16 cellular contexts compared by ENCODE assay signal in genomic region chr5:65261499-65261898, GRCh38.
DNase-seq lines count a peak whose midpoint lies in the region; ATAC-seq and TF ChIP-seq lines count a peak whose summit lies in the region.
"Had no signal": no experiment of that assay in that cellular context is flagged by ENCODE, and none has a peak within 500 bp of the region (broad histone marks: within the 10 kb centered on the region; RNA-seq: fewer than 3 reads in every experiment).

No MANE protein-coding gene starts in this region.

- H3K4me1 ChIP-seq in GM23338 (ENCODE audit: insufficient read depth) (peaks cover 49% of the 10 kb centered on the region), neural progenitor cell (peaks cover 12% of the 10 kb centered on the region)

- intact Hi-C loops in left colon (cut with DNase I, micrococcal nuclease), result no loop called here

- no peaks in the 10 kb centered on the region for H4K20me1 ChIP-seq in GM23338 (replicated peaks; ENCODE audit: insufficient read depth)
- H4K20me1 ChIP-seq in neural progenitor cell (ENCODE audit: low read depth), result no peaks in the 10 kb centered on the region

- H3K27me3 ChIP-seq in GM23338 (ENCODE audit: insufficient read depth) (no peaks in the 10 kb centered on the region), neural progenitor cell (no peaks in the 10 kb centered on the region)

- H3K4me2 ChIP-seq in GM23338 (peak overlapping the region; percentile 40; the same call in 1 of the 2 replicates), neural progenitor cell (no peak overlapping the region)

- H3K79me2 ChIP-seq in GM23338 (replicated peaks; ENCODE audit: insufficient read depth) (no peaks in the 10 kb centered on the region), neural progenitor cell (ENCODE audit: low read depth) (no peaks in the 10 kb centered on the region)

- H3F3A ChIP-seq in GM23338 (replicated peaks; ENCODE audit: low read depth) (no peaks in the 10 kb centered on the region), neural progenitor cell (ENCODE audit: low read depth) (no peaks in the 10 kb centered on the region)

- H3K9ac ChIP-seq in neural progenitor cell, result no peak overlapping the region

- ATAC-seq in GM23338 (no peak), left colon (no peak)
- ATAC-seq in stimulated activated memory B cell treated with anti-CD40 and anti-IgM and Interleukin-4, amounts not matched to agents 10 μg/mL and 1 μg/mL and 100 μg/mL, for 72 hours, result no peak
- no peak for ATAC-seq in effector memory CD8-positive, alpha-beta T cell (replicated peaks)
- ATAC-seq: HCT116 had no signal

- H3K4me3 ChIP-seq in GM23338 (no peak overlapping the region), neural progenitor cell (no peak overlapping the region)

- H3K9me3 ChIP-seq in neural progenitor cell (ENCODE audit: low read depth), result no peaks in the 10 kb centered on the region

- H3K36me3 Mint-ChIP-seq in GM23338 (ENCODE audit: low read depth), result no peaks in the 10 kb centered on the region; the same call in 2 of the 3 replicates
- peaks cover 19% of the 10 kb centered on the region for H3K36me3 Mint-ChIP-seq in chondrocyte (ENCODE audit: low read depth)
- no peaks in the 10 kb centered on the region for H3K36me3 Mint-ChIP-seq in neural progenitor cell
- peaks cover 23% of the 10 kb centered on the region for H3K36me3 Mint-ChIP-seq in stimulated activated memory B cell treated with anti-CD40 and anti-IgM and Interleukin-4, amounts not matched to agents 10 μg/mL and 1 μg/mL and 100 μg/mL, for 72 hours
- H3K36me3 Mint-ChIP-seq in effector memory CD8-positive, alpha-beta T cell (ENCODE audit: insufficient read depth), result no peaks in the 10 kb centered on the region

- H3K4me3 Mint-ChIP-seq in GM23338 (no peak overlapping the region), chondrocyte (ENCODE audit: unreplicated experiment) (no peak overlapping the region), neural progenitor cell (no peak overlapping the region)
- H3K4me3 Mint-ChIP-seq in stimulated activated memory B cell treated with anti-CD40 and anti-IgM and Interleukin-4, amounts not matched to agents 10 μg/mL and 1 μg/mL and 100 μg/mL, for 72 hours, result no peak overlapping the region
- no peak overlapping the region for H3K4me3 Mint-ChIP-seq in effector memory CD8-positive, alpha-beta T cell
- H3K4me3 Mint-ChIP-seq: B cell; CD4-positive, alpha-beta T cell; IgD-negative memory B cell had no signal

- peaks cover 45% of the 10 kb centered on the region for H3K4me1 Mint-ChIP-seq in GM23338
- peaks cover 31% of the 10 kb centered on the region for H3K4me1 Mint-ChIP-seq in chondrocyte (ENCODE audit: low read depth)
- peaks cover 15% of the 10 kb centered on the region for H3K4me1 Mint-ChIP-seq in neural progenitor cell
- no peaks in the 10 kb centered on the region for H3K4me1 Mint-ChIP-seq in stimulated activated memory B cell treated with anti-CD40 and anti-IgM and Interleukin-4, amounts not matched to agents 10 μg/mL and 1 μg/mL and 100 μg/mL, for 72 hours
- H3K4me1 Mint-ChIP-seq in effector memory CD8-positive, alpha-beta T cell (ENCODE audit: low read depth in 2 of 2), result no peaks in the 10 kb centered on the region
- H3K4me1 Mint-ChIP-seq: B cell, IgD-negative memory B cell had no signal

- no peaks in the 10 kb centered on the region for H3K9me2 ChIP-seq in GM23338 (ENCODE audit: insufficient read depth)

- H3K9me3 Mint-ChIP-seq in GM23338 (no peaks in the 10 kb centered on the region), chondrocyte (ENCODE audit: low read depth) (no peaks in the 10 kb centered on the region), neural progenitor cell (no peaks in the 10 kb centered on the region)
- no peaks in the 10 kb centered on the region for H3K9me3 Mint-ChIP-seq in stimulated activated memory B cell treated with anti-CD40 and anti-IgM and Interleukin-4, amounts not matched to agents 10 μg/mL and 1 μg/mL and 100 μg/mL, for 72 hours
- no peaks in the 10 kb centered on the region for H3K9me3 Mint-ChIP-seq in effector memory CD8-positive, alpha-beta T cell
- H3K9me3 Mint-ChIP-seq: CD4-positive, alpha-beta T cell; IgD-negative memory B cell had no signal

- H2AFZ ChIP-seq in GM23338 (no peak overlapping the region), neural progenitor cell (replicated peaks) (no peak overlapping the region)

- DNase-seq in GM23338 (ENCODE audit: low spot score), result no peak
- DNase-seq in chondrocyte (ENCODE audit: low spot score), result no peak
- DNase-seq in neural progenitor cell (ENCODE audit: low spot score), result no peak
- DNase-seq in left colon, result no peak
- no peak for DNase-seq in effector memory CD8-positive, alpha-beta T cell
- DNase-seq: CD4-positive, alpha-beta T cell; DND-41; GF-D8; NCI-H1048; NCI-H2081 treated with DMSO at 0.1 percent for 48 hours; NCI-H526 had no signal

- H3K36me3 ChIP-seq in GM23338 (ENCODE audit: insufficient read depth) (no peaks in the 10 kb centered on the region), neural progenitor cell (no peaks in the 10 kb centered on the region)

- no peak for TF ChIP-seq CTCF in GM23338 (conservative IDR thresholded peaks at IDR 0.05; ENCODE audit: low read depth in 2 of 2)
- TF ChIP-seq CTCF in chondrocyte (IDR thresholded peaks at IDR 0.05), result no peak
- no peak for TF ChIP-seq CTCF in neural progenitor cell (IDR thresholded peaks at IDR 0.05)

- no peaks in the 10 kb centered on the region for H3K27me3 Mint-ChIP-seq in GM23338 (ENCODE audit: insufficient read depth, low read depth, poor library complexity)
- no peaks in the 10 kb centered on the region for H3K27me3 Mint-ChIP-seq in chondrocyte (ENCODE audit: low read depth)
- H3K27me3 Mint-ChIP-seq in neural progenitor cell (ENCODE audit: insufficient read depth, low read depth), result no peaks in the 10 kb centered on the region
- no peaks in the 10 kb centered on the region for H3K27me3 Mint-ChIP-seq in stimulated activated memory B cell treated with anti-CD40 and anti-IgM and Interleukin-4, amounts not matched to agents 10 μg/mL and 1 μg/mL and 100 μg/mL, for 72 hours
- peaks cover 0 to 5% of the 10 kb centered on the region in 2 donors for H3K27me3 Mint-ChIP-seq in effector memory CD8-positive, alpha-beta T cell
- H3K27me3 Mint-ChIP-seq: B cell; CD4-positive, alpha-beta T cell; IgD-negative memory B cell had no signal

- H3K27ac ChIP-seq in GM23338 (ENCODE audit: low read depth) (no peak overlapping the region), neural progenitor cell (no peak overlapping the region)

- no peak overlapping the region; the same call in 1 of the 2 replicates for H3K27ac Mint-ChIP-seq in GM23338
- peak overlapping the region; percentile 77 for H3K27ac Mint-ChIP-seq in chondrocyte (ENCODE audit: unreplicated experiment)
- peak overlapping the region; percentile 17 for H3K27ac Mint-ChIP-seq in neural progenitor cell
- no peak overlapping the region for H3K27ac Mint-ChIP-seq in stimulated activated memory B cell treated with anti-CD40 and anti-IgM and Interleukin-4, amounts not matched to agents 10 μg/mL and 1 μg/mL and 100 μg/mL, for 72 hours
- H3K27ac Mint-ChIP-seq in effector memory CD8-positive, alpha-beta T cell, result no peak overlapping the region
- H3K27ac Mint-ChIP-seq: B cell; CD4-positive, alpha-beta T cell; IgD-negative memory B cell had no signal

TF ChIP-seq in GM23338, 12 proteins besides CTCF, POLR2A, EP300 and RAD21 (continues in another document):
- no peak for TF ChIP-seq STAT1 (IDR thresholded peaks at IDR 0.05; ENCODE audit: unreplicated experiment)
- TF ChIP-seq ZNF331 (CRISPR knock-in tag; IDR thresholded peaks at IDR 0.05; ENCODE audit: low read depth), result no peak
- TF ChIP-seq EZH2phosphoT487 (IDR thresholded peaks at IDR 0.05; ENCODE audit: unreplicated experiment), result no peak

TF ChIP-seq in PFSK-1, 5 proteins besides CTCF, POLR2A, EP300 and RAD21:
- TF ChIP-seq FOXP2 (optimal IDR thresholded peaks at IDR 0.05; ENCODE audit: borderline replicate concordance, extremely low read depth, extremely low read length, insufficient read depth) (no peak), REST (IDR thresholded peaks at IDR 0.05; ENCODE audit: insufficient read depth in 1 of 2, low read depth in 2 of 2, low read length in 2 of 2) (no peak), SIN3A (IDR thresholded peaks at IDR 0.05; ENCODE audit: borderline replicate concordance, insufficient read depth, low read length) (peak; percentile 71; the same call in 1 of the 2 replicates), TAF1 (IDR thresholded peaks at IDR 0.05; ENCODE audit: borderline replicate concordance, insufficient read depth, low read length) (0 out of 2 replicates have a peak, but pooled peaks have one; percentile 21), POLR2AphosphoS5 (IDR thresholded peaks at IDR 0.05; ENCODE audit: low read depth, low read length) (no peak)
TF ChIP-seq in PFSK-1: peak in this region for 2.

Comparison
In these comparisons a context has a peak if more than half of its experiments do, and no peak if none do; other contexts are left out.
1. H3K27ac Mint-ChIP-seq: peak in chondrocyte (single experiment) and neural progenitor cell (single experiment); none in GM23338 (single experiment), stimulated activated memory B cell treated with anti-CD40 and anti-IgM and Interleukin-4, amounts not matched to agents 10 μg/mL and 1 μg/mL and 100 μg/mL, for 72 hours (single experiment) and effector memory CD8-positive, alpha-beta T cell (0 of 2).